In the genomic region with DNA sequence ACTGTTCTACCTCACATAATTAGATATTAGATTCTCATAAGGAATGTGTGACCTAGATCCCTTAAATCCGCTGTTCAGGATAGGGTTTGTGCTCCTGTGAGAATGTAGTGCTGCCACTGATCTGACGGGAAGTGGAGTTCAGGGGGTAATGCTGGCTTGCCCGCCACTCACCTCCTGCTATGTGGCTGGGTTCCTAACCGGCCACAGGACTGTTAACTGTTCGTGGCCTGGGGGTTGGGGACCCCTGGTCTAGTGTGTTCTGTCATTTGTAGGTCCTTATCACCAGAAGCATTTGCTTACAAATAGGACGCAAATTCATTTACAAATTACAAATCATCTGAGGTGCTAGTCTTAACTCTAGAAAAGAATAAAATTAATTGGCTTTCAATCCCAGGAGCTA, we compare ENCODE assay signal across 18 cellular contexts. TPM values are rescaled to one million over a fixed set of nuclear protein-coding genes. Genes with fewer than 3 reads are reported as not detected.
A peak's percentile ranks its signal among the peaks of the same experiment; 100 is the strongest.
DNase-seq lines count a peak whose midpoint lies in the region; ATAC-seq, FAIRE-seq and TF ChIP-seq lines count a peak whose summit lies in the region.
"Had no signal": no experiment of that assay in that cellular context is flagged by ENCODE, and none has a peak within 500 bp of the region (broad histone marks: within the 10 kb centered on the region; RNA-seq: fewer than 3 reads in every experiment).

No MANE protein-coding gene starts in this region.

- POLR2A ChIA-PET in WTC11 (lab: Charles Lee) = no interaction called here

- no peak overlapping the region for H3K4me3 Mint-ChIP-seq in activated CD8-positive, alpha-beta memory T cell treated with anti-CD3 and anti-CD28 coated beads, Interleukin-2, amount 10 ng/mL, durations not matched to agents 7 days and 5 days
- no peak overlapping the region for H3K4me3 Mint-ChIP-seq in WTC11
- H3K4me3 Mint-ChIP-seq: B cell had no signal

- no peak for TF ChIP-seq POLR2A in esophagus muscularis mucosa (IDR thresholded peaks at IDR 0.05; ENCODE audit: low read depth)

- H3K4me1 Mint-ChIP-seq in activated CD8-positive, alpha-beta memory T cell treated with anti-CD3 and anti-CD28 coated beads, Interleukin-2, amount 10 ng/mL, durations not matched to agents 7 days and 5 days = peaks cover 42% of the 10 kb centered on the region
- H3K4me1 Mint-ChIP-seq in WTC11 = peaks cover 31% of the 10 kb centered on the region
- H3K4me1 Mint-ChIP-seq: B cell had no signal

- CTCF ChIA-PET in activated CD8-positive, alpha-beta memory T cell treated with anti-CD3 and anti-CD28 coated beads, Interleukin-2, amount 10 ng/mL, durations not matched to agents 7 days and 5 days (lab: Charles Lee) = interaction anchor here (1.2 to 4.3 kb wide), 3 partner anchors 11 to 157 kb away, joined by 3 to 22 read pairs (median 4); no protein-coding TSS in a partner anchor
- CTCF ChIA-PET in WTC11 (lab: Charles Lee) = interaction anchor here (0.9 to 2.0 kb wide), 2 partner anchors 9 to 23 kb away, joined by 3 to 5 read pairs; no protein-coding TSS in a partner anchor

- H3K36me3 Mint-ChIP-seq in activated CD8-positive, alpha-beta memory T cell treated with anti-CD3 and anti-CD28 coated beads, Interleukin-2, amount 10 ng/mL, durations not matched to agents 7 days and 5 days = peaks cover 4% of the 10 kb centered on the region
- no peaks in the 10 kb centered on the region for H3K36me3 Mint-ChIP-seq in WTC11

- H3K79me2 ChIP-seq in DND-41 (ENCODE audit: insufficient read depth, low read length) = no peaks in the 10 kb centered on the region

- no peak for ATAC-seq in activated CD8-positive, alpha-beta memory T cell treated with anti-CD3 and anti-CD28 coated beads, Interleukin-2, amount 10 ng/mL, durations not matched to agents 7 days and 5 days
- ATAC-seq in DND-41 (ENCODE audit: insufficient read depth, low read depth) (no peak), WTC11 (peak; percentile 38; the same call in 1 of the 2 replicates), pancreas (no peak)

- H3K36me3 ChIP-seq in DND-41 (ENCODE audit: insufficient read depth, low read length) (no peaks in the 10 kb centered on the region), esophagus muscularis mucosa (no peaks in the 10 kb centered on the region), pancreas (no peaks in the 10 kb centered on the region)

- H3K4me1 ChIP-seq in DND-41 (ENCODE audit: insufficient read depth, low read length) (peaks cover 41% of the 10 kb centered on the region), esophagus muscularis mucosa (peaks cover 0 to 4% (median 0%) of the 10 kb centered on the region in 4 donors), pancreas (peaks cover 0 to 6% (median 0%) of the 10 kb centered on the region in 3 donors)

- no peaks in the 10 kb centered on the region for H3K27me3 Mint-ChIP-seq in activated CD8-positive, alpha-beta memory T cell treated with anti-CD3 and anti-CD28 coated beads, Interleukin-2, amount 10 ng/mL, durations not matched to agents 7 days and 5 days
- H3K27me3 Mint-ChIP-seq in WTC11 (ENCODE audit: low read depth) = no peaks in the 10 kb centered on the region

- 87% methylated on average over 5 of the region's 6 CpGs for WGBS in esophagus muscularis mucosa
- 71 to 75% methylated on average over 6 of the region's 6 CpGs for WGBS in pancreas, 2 donors

- DNase-seq in activated CD8-positive, alpha-beta memory T cell treated with anti-CD3 and anti-CD28 coated beads, Interleukin-2, amount 10 ng/mL, durations not matched to agents 7 days and 5 days = no peak
- DNase-seq in activated CD8-positive, alpha-beta memory T cell treated with anti-CD3 and anti-CD28 coated beads, Interleukin-2, amount 50 U/mL, for 4 hours = no peak
- no peak for DNase-seq in DND-41
- no peak for DNase-seq in WTC11 (ENCODE audit: low spot score)
- DNase-seq in esophagus muscularis mucosa (ENCODE audit: extremely low spot score) = peak; percentile 37
- DNase-seq in pancreas = no peak
- DNase-seq in HK-2 (ENCODE audit: unreplicated experiment) = no peak
- DNase-seq in GM19238 (ENCODE audit: insufficient read length, low spot score) = no peak
- DNase-seq: H7; NCI-H187; NCI-H2107; NCI-H510A; NK-92 treated with Interleukin-12 subunit alpha and Interleukin-12 subunit beta, amount 100 ng/mL, for 24 hours; Right ventricle myocardium superior had no signal

- peaks cover 1% of the 10 kb centered on the region for H3K9me3 Mint-ChIP-seq in activated CD8-positive, alpha-beta memory T cell treated with anti-CD3 and anti-CD28 coated beads, Interleukin-2, amount 10 ng/mL, durations not matched to agents 7 days and 5 days (ENCODE audit: low read depth)
- H3K9me3 Mint-ChIP-seq in WTC11 = peaks cover 3% of the 10 kb centered on the region; the same call in 1 of the 2 replicates

- peak overlapping the region; percentile 56 for H3K27ac ChIP-seq in DND-41 (ENCODE audit: low read length)
- no peak overlapping the region for H3K27ac ChIP-seq in esophagus muscularis mucosa (replicated peaks in 1 of 4)
- H3K27ac ChIP-seq in pancreas = no peak overlapping the region

- TF ChIP-seq CTCF in DND-41 (IDR thresholded peaks at IDR 0.05; ENCODE audit: borderline replicate concordance, extremely low read depth, low read length, poor library complexity, severe bottlenecking) (no peak), WTC11 (IDR thresholded peaks at IDR 0.05) (no peak), esophagus muscularis mucosa (IDR thresholded peaks at IDR 0.05) (no peak), pancreas (IDR thresholded peaks at IDR 0.05) (no peak)

- H3K4me2 ChIP-seq in DND-41 (ENCODE audit: insufficient read depth, low read length) = no peak overlapping the region

- no peak overlapping the region for H3K4me3 ChIP-seq in DND-41 (ENCODE audit: low read depth in 1 of 2, low read length in 2 of 2)
- H3K4me3 ChIP-seq in esophagus muscularis mucosa = no peak overlapping the region
- no peak overlapping the region for H3K4me3 ChIP-seq in pancreas
- H3K4me3 ChIP-seq: K562 had no signal

- TF ChIP-seq EP300 in esophagus muscularis mucosa (IDR thresholded peaks at IDR 0.05) = no peak

- H3K27me3 ChIP-seq in DND-41 (ENCODE audit: insufficient read depth, low read length, poor library complexity) = no peaks in the 10 kb centered on the region
- no peaks in the 10 kb centered on the region for H3K27me3 ChIP-seq in esophagus muscularis mucosa
- no peaks in the 10 kb centered on the region for H3K27me3 ChIP-seq in pancreas

- no peak overlapping the region for H2AFZ ChIP-seq in DND-41 (ENCODE audit: low read depth, low read length)

- FAIRE-seq in pancreas (lab: Jason Lieb, UNC) = no peak

- intact Hi-C loops in esophagus muscularis mucosa (cut with DNase I) = loop anchor here (10.0 kb wide), 2 partner anchors 147 to 537 kb away; no protein-coding TSS in a partner anchor
- intact Hi-C loops in pancreas (cut with DNase I) = loop anchor here in 1 of 3 donors (10.0 kb wide), 1 partner anchor 157 kb away; no protein-coding TSS in a partner anchor

- H3K9me3 ChIP-seq in DND-41 (ENCODE audit: insufficient read depth, low read length, severe bottlenecking) = no peaks in the 10 kb centered on the region
- no peaks in the 10 kb centered on the region for H3K9me3 ChIP-seq in esophagus muscularis mucosa
- no peaks in the 10 kb centered on the region for H3K9me3 ChIP-seq in pancreas

- no peaks in the 10 kb centered on the region for H4K20me1 ChIP-seq in DND-41 (ENCODE audit: insufficient read depth, low read length)

- no peak overlapping the region for H3K9ac ChIP-seq in DND-41 (ENCODE audit: low read depth, low read length)

- H3K27ac Mint-ChIP-seq in activated CD8-positive, alpha-beta memory T cell treated with anti-CD3 and anti-CD28 coated beads, Interleukin-2, amount 10 ng/mL, durations not matched to agents 7 days and 5 days = peak overlapping the region; percentile 54
- H3K27ac Mint-ChIP-seq in WTC11 = no peak overlapping the region
- H3K27ac Mint-ChIP-seq: B cell had no signal

TF ChIP-seq in WTC11, 78 proteins besides CTCF, POLR2A, EP300 and RAD21:
- TF ChIP-seq GRHL2 (CRISPR knock-in tag; IDR thresholded peaks at IDR 0.05; ENCODE audit: insufficient replicate concordance, severe bottlenecking) = no peak

RNA-seq across cellular contexts. Expression of a gene that starts 16.4 kb away (rescaled TPM):
- total RNA-seq in activated CD8-positive, alpha-beta memory T cell treated with anti-CD3 and anti-CD28 coated beads, Interleukin-2, amount 10 ng/mL, durations not matched to agents 7 days and 5 days = 1 to 10 TPM in 1 of 2 experiments, under 1 TPM in 1; 0.70 to 1.3 TPM
- 17.2 to 18.0 TPM (median 17.8 TPM) in 3 replicates for total RNA-seq in WTC11 (2021)
- 1 to 10 TPM in 3 of 4 donors, under 1 TPM in 1; 0.83 to 4.4 (median 3.0) TPM for total RNA-seq in esophagus muscularis mucosa
- total RNA-seq in pancreas = 10 to 100 TPM; 15.7 to 21.3 (median 17.7) TPM
- polyA plus RNA-seq in pancreas = 10 to 100 TPM; 10.1 to 18.9 TPM
- total RNA-seq: A172, OCI-LY7 had no signal
- polyA plus RNA-seq: K562 had no signal

RNA-seq across cellular contexts. Expression of a gene that starts 23.8 kb away (rescaled TPM):
- 100 to 1,000 TPM; 304 to 312 TPM for total RNA-seq in activated CD8-positive, alpha-beta memory T cell treated with anti-CD3 and anti-CD28 coated beads, Interleukin-2, amount 10 ng/mL, durations not matched to agents 7 days and 5 days
- total RNA-seq in WTC11 (2021) = 7.8 to 10.3 TPM (median 8.7 TPM) in 3 replicates
- 10 to 100 TPM; 13.3 to 67.6 (median 32.2) TPM for total RNA-seq in esophagus muscularis mucosa
- 10 to 100 TPM in 3 of 6 donors, 1 to 10 TPM in 3; 5.2 to 16.9 (median 9.5) TPM for total RNA-seq in pancreas
- 1 to 10 TPM; 3.6 to 9.2 TPM for polyA plus RNA-seq in pancreas

Comparison
In these comparisons a context has a peak if more than half of its experiments do, and no peak if none do; other contexts are left out.
1. RNA of a gene that starts 23.8 kb away (total RNA-seq): 304 to 312 TPM in activated CD8-positive, alpha-beta memory T cell treated with anti-CD3 and anti-CD28 coated beads, Interleukin-2, amount 10 ng/mL, durations not matched to agents 7 days and 5 days; 13.3 to 67.6 TPM in esophagus muscularis mucosa, 5.2 to 16.9 TPM in pancreas and 7.8 to 10.3 TPM in WTC11; every median in the first group is over 4 times any median in the second.